Comparison of ENCODE assay signal across 10 cellular contexts in the genomic region with DNA sequence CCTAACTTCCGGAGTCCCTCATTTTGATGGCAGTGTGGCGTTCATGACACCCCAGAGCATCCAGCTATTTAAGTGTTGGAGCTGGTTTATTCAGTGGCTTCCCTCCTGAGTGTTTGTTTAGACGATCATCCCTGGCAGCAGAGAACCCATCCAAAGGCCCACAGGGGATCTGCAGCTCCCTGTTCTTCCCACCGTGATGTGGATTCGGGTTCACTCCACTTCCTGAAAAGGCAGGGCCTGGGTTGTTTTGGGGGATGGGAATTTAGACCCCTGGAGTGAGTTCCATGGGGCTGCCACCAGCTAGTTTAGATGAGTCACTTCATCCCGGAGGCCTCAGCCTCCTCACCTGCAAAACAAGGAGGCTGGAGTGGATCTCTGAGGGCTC. TPM values are rescaled to one million over a fixed set of nuclear protein-coding genes. Genes with fewer than 3 reads are reported as not detected.
DNase-seq lines count a peak whose midpoint lies in the region; ATAC-seq and TF ChIP-seq lines count a peak whose summit lies in the region.
"Had no signal": no experiment of that assay in that cellular context is flagged by ENCODE, and none has a peak within 500 bp of the region (broad histone marks: within the 10 kb centered on the region; RNA-seq: fewer than 3 reads in every experiment).

No MANE protein-coding gene starts in this region.

- H3K27me3 ChIP-seq in iPS-20b (ENCODE audit: insufficient read depth, low read length) (peaks cover 29% of the 10 kb centered on the region), upper lobe of right lung (no peaks in the 10 kb centered on the region), foreskin keratinocyte (peaks cover 46% of the 10 kb centered on the region)

- H3K27ac Mint-ChIP-seq in activated naive CD4-positive, alpha-beta T cell treated with anti-CD3 and anti-CD28 coated beads, Interleukin-2, amount 10 ng/mL, durations not matched to agents 7 days and 5 days: peak overlapping the region; percentile 45
- peak overlapping the region in 1 of 2 donors; percentile 14 for H3K27ac Mint-ChIP-seq in activated naive CD4-positive, alpha-beta T cell treated with anti-CD3 and anti-CD28 coated beads, Interleukin-2, amount 50 U/mL, for 72 hours
- no peak overlapping the region for H3K27ac Mint-ChIP-seq in activated naive CD8-positive, alpha-beta T cell treated with anti-CD3 and anti-CD28 coated beads for 36 hours

- H3K9ac ChIP-seq in iPS-20b (ENCODE audit: low read depth, low read length): no peak overlapping the region

- H3K4me1 ChIP-seq in iPS-20b (ENCODE audit: insufficient read depth, low read length): peaks cover 30% of the 10 kb centered on the region
- H3K4me1 ChIP-seq in upper lobe of right lung: peaks cover 36% of the 10 kb centered on the region
- H3K4me1 ChIP-seq in foreskin keratinocyte: peaks cover 3% of the 10 kb centered on the region

- H3K36me3 Mint-ChIP-seq in activated naive CD4-positive, alpha-beta T cell treated with anti-CD3 and anti-CD28 coated beads, Interleukin-2, amount 10 ng/mL, durations not matched to agents 7 days and 5 days: peaks cover 7% of the 10 kb centered on the region
- H3K36me3 Mint-ChIP-seq in activated naive CD4-positive, alpha-beta T cell treated with anti-CD3 and anti-CD28 coated beads, Interleukin-2, amount 50 U/mL, for 72 hours: peaks cover 16 to 48% of the 10 kb centered on the region in 2 donors
- H3K36me3 Mint-ChIP-seq in activated naive CD8-positive, alpha-beta T cell treated with anti-CD3 and anti-CD28 coated beads for 36 hours: peaks cover 21% of the 10 kb centered on the region

- TF ChIP-seq CTCF in upper lobe of right lung (IDR thresholded peaks at IDR 0.05): no peak
- TF ChIP-seq CTCF in foreskin keratinocyte (conservative IDR thresholded peaks at IDR 0.05): no peak

- H3K9me3 ChIP-seq in iPS-20b (ENCODE audit: insufficient read depth, low read depth, low read length) (no peaks in the 10 kb centered on the region), upper lobe of right lung (no peaks in the 10 kb centered on the region)

- H3K4me3 ChIP-seq in iPS-20b (ENCODE audit: low read length): peak overlapping the region; percentile 79
- peak overlapping the region; percentile 78 for H3K4me3 ChIP-seq in upper lobe of right lung

- no peaks in the 10 kb centered on the region for H3K36me3 ChIP-seq in iPS-20b (ENCODE audit: insufficient read depth, low read depth, low read length)
- no peaks in the 10 kb centered on the region for H3K36me3 ChIP-seq in upper lobe of right lung

- H3K27me3 Mint-ChIP-seq in activated naive CD4-positive, alpha-beta T cell treated with anti-CD3 and anti-CD28 coated beads, Interleukin-2, amount 10 ng/mL, durations not matched to agents 7 days and 5 days: peaks cover 20% of the 10 kb centered on the region
- H3K27me3 Mint-ChIP-seq in activated naive CD8-positive, alpha-beta T cell treated with anti-CD3 and anti-CD28 coated beads for 36 hours: no peaks in the 10 kb centered on the region

- peak overlapping the region; percentile 82 for H3K4me3 Mint-ChIP-seq in activated naive CD4-positive, alpha-beta T cell treated with anti-CD3 and anti-CD28 coated beads, Interleukin-2, amount 10 ng/mL, durations not matched to agents 7 days and 5 days
- peak overlapping the region; percentile 97 for H3K4me3 Mint-ChIP-seq in activated naive CD8-positive, alpha-beta T cell treated with anti-CD3 and anti-CD28 coated beads for 36 hours

- peaks cover 66% of the 10 kb centered on the region for H3K4me1 Mint-ChIP-seq in activated naive CD4-positive, alpha-beta T cell treated with anti-CD3 and anti-CD28 coated beads, Interleukin-2, amount 10 ng/mL, durations not matched to agents 7 days and 5 days
- H3K4me1 Mint-ChIP-seq in activated naive CD8-positive, alpha-beta T cell treated with anti-CD3 and anti-CD28 coated beads for 36 hours: peaks cover 50% of the 10 kb centered on the region

- H3K9me3 Mint-ChIP-seq in activated naive CD4-positive, alpha-beta T cell treated with anti-CD3 and anti-CD28 coated beads, Interleukin-2, amount 10 ng/mL, durations not matched to agents 7 days and 5 days: no peaks in the 10 kb centered on the region
- H3K9me3 Mint-ChIP-seq in activated naive CD4-positive, alpha-beta T cell treated with anti-CD3 and anti-CD28 coated beads, Interleukin-2, amount 50 U/mL, for 72 hours: no peaks in the 10 kb centered on the region
- H3K9me3 Mint-ChIP-seq in activated naive CD8-positive, alpha-beta T cell treated with anti-CD3 and anti-CD28 coated beads for 36 hours: no peaks in the 10 kb centered on the region

- no peak for DNase-seq in activated naive CD4-positive, alpha-beta T cell treated with anti-CD3 and anti-CD28 coated beads, Interleukin-2, amount 10 ng/mL, durations not matched to agents 7 days and 5 days
- no peak for DNase-seq in activated naive CD4-positive, alpha-beta T cell treated with anti-CD3 and anti-CD28 coated beads, Interleukin-2, amount 50 U/mL, for 72 hours (ENCODE audit: low spot score in 2 of 2)
- no peak for DNase-seq in activated naive CD8-positive, alpha-beta T cell treated with anti-CD3 and anti-CD28 coated beads for 36 hours
- DNase-seq in upper lobe of right lung (no peak), HuH-7 (ENCODE audit: low spot score) (no peak), NOMO-1 treated with DMSO at 0.1 percent for 48 hours (lab: John Stamatoyannopoulos, UW; ENCODE audit: unreplicated experiment) (no peak), foreskin keratinocyte (no peak)
- DNase-seq: Calu3 had no signal

- intact Hi-C loops in upper lobe of right lung (cut with DNase I): loop anchor here (10.0 kb wide), 1 partner anchor 136 kb away; no protein-coding TSS in a partner anchor

- no peak overlapping the region for H3K27ac ChIP-seq in iPS-20b (ENCODE audit: low read length)
- no peak overlapping the region for H3K27ac ChIP-seq in upper lobe of right lung
- H3K27ac ChIP-seq in foreskin keratinocyte: no peak overlapping the region
- H3K27ac ChIP-seq: epithelial cell of prostate had no signal

- CTCF ChIA-PET in activated naive CD4-positive, alpha-beta T cell treated with anti-CD3 and anti-CD28 coated beads, Interleukin-2, amount 10 ng/mL, durations not matched to agents 7 days and 5 days (lab: Charles Lee): interaction anchor here (0.8 to 1.9 kb wide), 6 partner anchors 8 to 135 kb away, joined by 3 to 7 read pairs (median 4); no protein-coding TSS in a partner anchor

- no peak for ATAC-seq in activated naive CD4-positive, alpha-beta T cell treated with anti-CD3 and anti-CD28 coated beads, Interleukin-2, amount 50 U/mL, for 72 hours
- ATAC-seq in upper lobe of right lung (no peak), foreskin keratinocyte (no peak)

RNA-seq across cellular contexts. Expression of a gene that starts 2.3 kb away (rescaled TPM):
- 100 to 1,000 TPM; 132 to 194 TPM for total RNA-seq in activated naive CD4-positive, alpha-beta T cell treated with anti-CD3 and anti-CD28 coated beads, Interleukin-2, amount 50 U/mL, for 72 hours
- 10 to 100 TPM; 58.9 to 62.5 TPM for total RNA-seq in activated naive CD8-positive, alpha-beta T cell treated with anti-CD3 and anti-CD28 coated beads for 36 hours
- total RNA-seq in upper lobe of right lung (52.5 TPM), foreskin keratinocyte (1.3 and 2.2 TPM in 2 replicates)
- polyA plus RNA-seq in foreskin keratinocyte: 0.65 and 0.75 TPM in 2 replicates

Comparison
In these comparisons a context has a peak if more than half of its experiments do, and no peak if none do; other contexts are left out.
1. RNA of a gene that starts 2.3 kb away (total RNA-seq): 132 to 194 TPM in activated naive CD4-positive, alpha-beta T cell treated with anti-CD3 and anti-CD28 coated beads, Interleukin-2, amount 50 U/mL, for 72 hours, 58.9 to 62.5 TPM in activated naive CD8-positive, alpha-beta T cell treated with anti-CD3 and anti-CD28 coated beads for 36 hours and 52.5 TPM in upper lobe of right lung (single experiment); 1.3 to 2.2 TPM in foreskin keratinocyte; every median in the first group is over 10 times any median in the second.